Comparison of ENCODE assay signal across 15 cellular contexts in genomic region chr11:104620991-104621390, GRCh38.
DNase-seq lines count a peak whose midpoint lies in the region; ATAC-seq, FAIRE-seq and TF ChIP-seq lines count a peak whose summit lies in the region.
"Had no signal": no experiment of that assay in that cellular context is flagged by ENCODE, and none has a peak within 500 bp of the region (broad histone marks: within the 10 kb centered on the region; RNA-seq: fewer than 3 reads in every experiment).

No MANE protein-coding gene starts in this region.

- no peaks in the 10 kb centered on the region for H4K20me1 ChIP-seq in keratinocyte (ENCODE audit: control insufficient read depth, extremely low read depth, insufficient read depth, low read length)
- H4K20me1 ChIP-seq: BLaER1 treated with 17β-estradiol and CSF1 and Interleukin-3, amounts not matched to agents 10 nM and 100 nM had no signal

- H3K4me1 ChIP-seq in keratinocyte (ENCODE audit: control insufficient read depth, extremely low read depth, insufficient read depth, low read length) = peaks cover 5% of the 10 kb centered on the region

- no peak overlapping the region for H3K4me3 ChIP-seq in keratinocyte (ENCODE audit: control insufficient read depth in 2 of 3, extremely low read depth in 1 of 3, insufficient read depth in 2 of 3, low read depth in 1 of 3, low read length in 3 of 3)
- H3K4me3 ChIP-seq: BLaER1 treated with 17β-estradiol and CSF1 and Interleukin-3, amounts not matched to agents 10 nM and 100 nM; GM23338 had no signal

- no peaks in the 10 kb centered on the region for H3K9me1 ChIP-seq in keratinocyte (ENCODE audit: control insufficient read depth, extremely low read depth, insufficient read depth, low read length)

- dilution Hi-C loops in keratinocyte (cut with MboI; ENCODE audit: extremely low pct_ligation_motif_present, low sequenced_read_pairs) = no loop called here

- H3K27ac ChIP-seq in keratinocyte (ENCODE audit: control insufficient read depth, insufficient read depth, low read length) (no peak overlapping the region), substantia nigra (ENCODE audit: low read depth, low read length, poor library complexity, severe bottlenecking) (no peak overlapping the region)
- H3K27ac ChIP-seq: BLaER1 treated with 17β-estradiol and CSF1 and Interleukin-3, amounts not matched to agents 10 nM and 100 nM had no signal

- no peak for ATAC-seq in GM18907 (IDR thresholded peaks at IDR 0.05; ENCODE audit: unreplicated experiment)
- ATAC-seq: GM23338 had no signal

- no peak overlapping the region for H3K9ac ChIP-seq in keratinocyte (ENCODE audit: control insufficient read depth, extremely low read depth, insufficient read depth, low read length)
- H3K9ac ChIP-seq: BLaER1 treated with 17β-estradiol and CSF1 and Interleukin-3, amounts not matched to agents 10 nM and 100 nM had no signal

- H3K36me3 ChIP-seq in keratinocyte (ENCODE audit: control insufficient read depth in 2 of 2, extremely low read depth in 1 of 2, insufficient read depth in 2 of 2, low read length in 2 of 2) = no peaks in the 10 kb centered on the region
- H3K36me3 ChIP-seq: BLaER1 treated with 17β-estradiol and CSF1 and Interleukin-3, amounts not matched to agents 10 nM and 100 nM had no signal

- no peaks in the 10 kb centered on the region for H3K27me3 ChIP-seq in keratinocyte (ENCODE audit: control insufficient read depth, extremely low read depth, insufficient read depth, low read length)
- H3K27me3 ChIP-seq: BLaER1 treated with 17β-estradiol and CSF1 and Interleukin-3, amounts not matched to agents 10 nM and 100 nM had no signal

- no peaks in the 10 kb centered on the region for H3K9me3 ChIP-seq in keratinocyte (ENCODE audit: control insufficient read depth, low read depth, low read length)

- H3K79me2 ChIP-seq in keratinocyte (ENCODE audit: control insufficient read depth, insufficient read depth, low read length) = no peaks in the 10 kb centered on the region

- no peak for FAIRE-seq in keratinocyte (lab: Jason Lieb, UNC)
- FAIRE-seq: D721Med had no signal

- peak overlapping the region; percentile 9 for H2AFZ ChIP-seq in keratinocyte (ENCODE audit: control insufficient read depth, low read length)

- TF ChIP-seq CTCF in keratinocyte (optimal IDR thresholded peaks at IDR 0.05 in 1 of 3, IDR thresholded peaks at IDR 0.05 in 1 of 3, conservative IDR thresholded peaks at IDR 0.05 in 1 of 3; ENCODE audit: extremely low read depth in 1 of 3, insufficient read depth in 2 of 3, low read length in 3 of 3) = no peak

- H3K4me2 ChIP-seq in keratinocyte (ENCODE audit: control insufficient read depth, extremely low read depth, insufficient read depth, low read depth, low read length) = no peak overlapping the region
- H3K4me2 ChIP-seq: GM23338 had no signal

- DNase-seq in DMS53 (lab: John Stamatoyannopoulos, UW) (peak; percentile 48), M059J (ENCODE audit: low read depth) (peak; percentile 61), keratinocyte (ENCODE audit: low read depth, low spot score) (no peak), renal cortical epithelial cell (ENCODE audit: low read depth) (peak; percentile 21), substantia nigra (lab: John Stamatoyannopoulos, UW) (no peak), epidermal melanocyte (ENCODE audit: insufficient read length, low spot score) (no peak), HK-2 (ENCODE audit: unreplicated experiment) (no peak)
- DNase-seq: ACHN; CD4-positive, CD25-positive, alpha-beta regulatory T cell; DMS153; H7 had no signal

Comparison
In these comparisons a context has a peak if more than half of its experiments do, and no peak if none do; other contexts are left out.
1. DNase-seq: peak in DMS53 (single experiment), M059J (single experiment) and renal cortical epithelial cell (single experiment); none in keratinocyte (single experiment), substantia nigra (0 of 49), epidermal melanocyte (single experiment) and HK-2 (single experiment).